In the genomic region with DNA sequence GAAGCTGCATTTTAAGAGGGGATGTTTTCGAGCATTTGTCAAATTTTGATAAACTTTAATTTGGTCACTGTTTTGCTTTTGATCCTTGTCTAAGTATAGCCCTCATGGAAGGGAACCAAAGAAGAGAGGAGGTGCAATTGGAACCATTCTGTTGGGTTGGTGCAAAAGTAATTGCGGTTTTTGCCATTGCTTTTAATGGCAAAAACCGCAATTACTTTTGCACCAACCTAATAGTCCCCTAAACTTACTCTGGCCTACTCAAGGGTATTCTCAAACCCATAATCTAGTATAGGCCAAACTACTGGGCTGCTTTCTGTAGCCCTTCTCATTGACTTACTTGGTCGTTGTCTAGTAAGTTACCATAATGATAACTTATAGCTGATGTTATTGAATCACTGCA, we compare ENCODE assay signal across 33 cellular contexts.
"Had no signal": no experiment of that assay in that cellular context is flagged by ENCODE, and none has a peak within 500 bp of the region (broad histone marks: within the 10 kb centered on the region; RNA-seq: fewer than 3 reads in every experiment).

No MANE protein-coding gene starts in this region.

- DNase-seq: activated B cell treated with CpG ODN at 0.5 μM for 24 hours; activated CD4-positive, alpha-beta memory T cell treated with anti-CD3 and anti-CD28 coated beads for 36 hours; activated CD4-positive, alpha-beta T cell treated with anti-CD3 and anti-CD28 coated beads for 4 hours; activated CD4-positive, alpha-beta T cell treated with anti-CD3 and anti-CD28 coated beads, Interleukin-2, amount 10 ng/mL, durations not matched to agents 24 days and 14 days; activated CD4-positive, alpha-beta T cell treated with anti-CD3 and anti-CD28 coated beads, Interleukin-2, amount 50 U/mL, for 1 hour; activated CD4-positive, alpha-beta T cell treated with anti-CD3 and anti-CD28 coated beads, Interleukin-2, amount 50 U/mL, for 4 hours; activated CD4-positive, CD25-positive, alpha-beta regulatory T cell treated with anti-CD3 and anti-CD28 coated beads, Interleukin-2, amount 50 U/mL, for 72 hours; activated CD8-positive, alpha-beta memory T cell treated with anti-CD3 and anti-CD28 coated beads, Interleukin-2, amount 50 U/mL, for 4 hours; activated CD8-positive, alpha-beta T cell treated with anti-CD3 and anti-CD28 coated beads for 36 hours; activated effector memory CD4-positive, alpha-beta T cell treated with anti-CD3 and anti-CD28 coated beads, Interleukin-2, amount 50 U/mL, for 16 hours; activated gamma-delta T cell treated with Interleukin-2 at 50 U/mL for 16 hours; activated naive CD4-positive, alpha-beta T cell; activated naive CD4-positive, alpha-beta T cell treated with anti-CD3 and anti-CD28 coated beads for 36 hours; activated naive CD4-positive, alpha-beta T cell treated with anti-CD3 and anti-CD28 coated beads, Interleukin-2, amount 50 U/mL, for 16 hours; activated naive CD8-positive, alpha-beta T cell treated with anti-CD3 and anti-CD28 coated beads for 36 hours; activated T-cell treated with anti-CD3 and anti-CD28 coated beads for 4 hours; activated T-cell treated with anti-CD3 and anti-CD28 coated beads, Interleukin-2, amount 50 U/mL, for 1 hour; activated T-cell treated with anti-CD3 and anti-CD28 coated beads, Interleukin-2, amount 50 U/mL, for 4 hours; activated T-cell treated with anti-CD3 and anti-CD28 coated beads, Interleukin-2, amount 50 U/mL, for 72 hours; adrenal gland; amniotic stem cell; aorta; body of pancreas; brain microvascular endothelial cell; central memory CD4-positive, alpha-beta T cell; T-helper 2 cell; T-helper 9 cell had no signal

- H3K27me3 ChIP-seq: adrenal gland, body of pancreas, brain microvascular endothelial cell, breast epithelium had no signal

- H3K27ac ChIP-seq: adrenal gland, body of pancreas, brain microvascular endothelial cell, breast epithelium, VCaP had no signal

- H3K4me1 ChIP-seq: adrenal gland, body of pancreas, breast epithelium had no signal

- FAIRE-seq: astrocyte, TTC549 had no signal

- H3K36me3 ChIP-seq: adrenal gland, brain microvascular endothelial cell, breast epithelium had no signal

- H3K4me3 ChIP-seq: adrenal gland, body of pancreas, breast epithelium had no signal

- H3K9me3 ChIP-seq: adrenal gland, body of pancreas, breast epithelium had no signal

- ATAC-seq: activated CD8-positive, alpha-beta T cell treated with anti-CD3 and anti-CD28 coated beads for 36 hours; activated naive CD4-positive, alpha-beta T cell treated with anti-CD3 and anti-CD28 coated beads, Interleukin-2, amount 50 U/mL, for 72 hours; activated T-cell treated with anti-CD3 and anti-CD28 coated beads, Interleukin-2, amount 50 U/mL, for 4 hours; activated T-cell treated with anti-CD3 and anti-CD28 coated beads, Interleukin-2, amount 50 U/mL, for 72 hours; activated T-helper 17 cell treated with anti-CD3 and anti-CD28 coated beads, Interleukin-2, amount 50 U/mL, for 72 hours; body of pancreas had no signal
